Comparison of ENCODE assay signal across 9 cellular contexts in genomic region chr17:79942591-79943353, GRCh38.
DNase-seq lines count a peak whose midpoint lies in the region; ATAC-seq and TF ChIP-seq lines count a peak whose summit lies in the region.
"Had no signal": no experiment of that assay in that cellular context is flagged by ENCODE, and none has a peak within 500 bp of the region (broad histone marks: within the 10 kb centered on the region; RNA-seq: fewer than 3 reads in every experiment).

No MANE protein-coding gene starts in this region.

- peak overlapping the region; percentile 11 for H3K27ac ChIP-seq in AG04450 (ENCODE audit: low read depth, low read length)
- H3K27ac ChIP-seq in body of pancreas: no peak overlapping the region

- intact Hi-C loops in body of pancreas (cut with DNase I): no loop called here

- DNase-seq in AG04450 (ENCODE audit: low read depth, low spot score) (no peak), body of pancreas (peak in 3 of 4 donors; percentile 15 to 20 (median 18)), mesenteric fat pad (ENCODE audit: low spot score) (peak; percentile 88), NOMO-1 (lab: John Stamatoyannopoulos, UW; ENCODE audit: unreplicated experiment in 2 of 2) (no peak)
- DNase-seq: SK-N-SH had no signal

- peaks cover 0 to 12% of the 10 kb centered on the region in 2 donors for H3K36me3 ChIP-seq in body of pancreas (replicated peaks in 1 of 2; ENCODE audit: insufficient read depth in 1 of 2, low read depth in 2 of 2)

- no peak for TF ChIP-seq POLR2A in body of pancreas (IDR thresholded peaks at IDR 0.05)

- peak overlapping the region in 1 of 3 donors; percentile 95 for H3K27ac Mint-ChIP-seq in IgD-negative memory B cell

- H3K27me3 ChIP-seq in AG04450 (ENCODE audit: control insufficient read depth, insufficient read depth, low read length): no peaks in the 10 kb centered on the region
- no peaks in the 10 kb centered on the region for H3K27me3 ChIP-seq in body of pancreas

- POLR2A ChIA-PET in AG04450 (lab: Yijun Ruan, JAX): no interaction called here

- H3K27me3 Mint-ChIP-seq in IgD-negative memory B cell: peaks cover 3% of the 10 kb centered on the region

- peaks cover 4% of the 10 kb centered on the region for H3K4me1 ChIP-seq in body of pancreas

- peaks cover 7% of the 10 kb centered on the region; the same call in 1 of the 2 replicates for H3K9me3 ChIP-seq in AG04450 (ENCODE audit: control insufficient read depth, insufficient read depth, low read length)
- no peaks in the 10 kb centered on the region for H3K9me3 ChIP-seq in body of pancreas
- H3K9me3 ChIP-seq: SK-N-SH had no signal

- no peak for ATAC-seq in body of pancreas
- no peak for ATAC-seq in GM18861 (IDR thresholded peaks at IDR 0.05; ENCODE audit: unreplicated experiment)
- ATAC-seq in GM21528 (IDR thresholded peaks at IDR 0.05; ENCODE audit: low FRiP score, unreplicated experiment): no peak
- ATAC-seq in HG03442 (IDR thresholded peaks at IDR 0.05; ENCODE audit: unreplicated experiment): no peak

- peaks cover 2 to 15% (median 13%) of the 10 kb centered on the region in 3 donors for H3K4me1 Mint-ChIP-seq in IgD-negative memory B cell

- H3K4me3 Mint-ChIP-seq in IgD-negative memory B cell: peak overlapping the region in 3 of 4 donors; percentile 28 to 75 (median 70)

- CTCF ChIA-PET in AG04450 (lab: Charles Lee): no interaction called here

- H3K4me3 ChIP-seq in AG04450 (ENCODE audit: low read depth, low read length) (no peak overlapping the region), body of pancreas (no peak overlapping the region)

- WGBS in body of pancreas, 2 donors: 68 to 76% methylated on average over 13 to 35 of the region's 35 CpGs

- H3K36me3 Mint-ChIP-seq in IgD-negative memory B cell: peaks cover 5% of the 10 kb centered on the region

- H3K9me3 Mint-ChIP-seq in IgD-negative memory B cell: no peaks in the 10 kb centered on the region

- TF ChIP-seq CTCF in AG04450 (IDR thresholded peaks at IDR 0.05; ENCODE audit: low read depth, low read length) (no peak), body of pancreas (IDR thresholded peaks at IDR 0.05) (no peak)

Comparison
In these comparisons a context has a peak if more than half of its experiments do, and no peak if none do; other contexts are left out.
1. DNase-seq: peak in body of pancreas (3 of 4) and mesenteric fat pad (single experiment); none in AG04450 (single experiment) and NOMO-1 (0 of 2).